ENCODE assay signal across 1 cellular context in the genomic region with DNA sequence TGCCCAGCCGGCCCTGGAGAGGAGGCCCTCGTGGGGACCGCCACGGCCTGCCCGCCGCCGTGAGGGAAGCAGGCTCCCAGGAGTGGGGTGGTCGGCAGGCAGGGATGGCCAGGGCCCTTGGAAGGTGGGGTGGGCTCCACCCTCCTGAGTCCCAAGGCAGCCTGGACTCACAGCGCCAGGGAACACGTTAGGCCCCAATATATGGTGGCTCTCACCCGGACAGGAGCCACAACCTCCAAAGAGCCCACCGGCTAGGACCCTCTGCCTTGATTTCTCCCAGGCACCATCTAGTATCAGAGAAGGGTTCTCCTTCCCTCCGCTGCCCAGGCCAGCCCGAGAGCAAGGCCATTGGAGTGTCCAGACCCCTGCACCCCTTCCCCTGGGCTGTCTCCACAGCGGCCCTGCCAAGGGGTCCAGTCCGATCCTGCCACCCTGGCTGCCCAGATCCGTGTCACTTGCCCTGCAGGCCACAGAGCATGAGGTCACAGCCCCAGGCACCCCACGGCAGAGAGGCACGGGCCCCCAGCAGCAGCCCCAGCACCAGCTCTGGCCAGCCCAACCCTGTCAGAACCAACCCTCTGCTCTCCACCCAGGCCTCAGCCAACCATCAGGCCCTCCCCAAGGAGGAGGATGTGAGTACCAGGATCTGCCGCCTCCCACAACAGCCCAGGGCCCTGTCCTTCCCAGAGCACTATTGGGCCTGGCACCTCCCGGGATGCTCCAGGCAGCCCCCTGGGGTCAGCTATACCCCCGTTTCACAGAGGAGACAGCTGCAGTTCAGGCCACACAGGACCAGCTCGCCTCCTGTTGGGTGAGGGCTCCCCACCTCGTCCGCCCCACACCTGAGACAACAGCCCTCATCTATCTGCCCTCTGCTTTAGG.
TF ChIP-seq lines count a peak whose summit lies in the region.

No MANE protein-coding gene starts in this region.

TF ChIP-seq in IMR-90, 13 proteins besides CTCF, POLR2A, EP300 and RAD21:
- TF ChIP-seq MXI1 (IDR thresholded peaks at IDR 0.05; ENCODE audit: borderline replicate concordance, low read depth, low read length) (no peak), MAFK (IDR thresholded peaks at IDR 0.05; ENCODE audit: low read depth, low read length) (no peak), CEBPB (IDR thresholded peaks at IDR 0.05; ENCODE audit: low read depth, low read length) (no peak), NFE2L2 (IDR thresholded peaks at IDR 0.05; ENCODE audit: low read depth, low read length) (no peak), FOS (IDR thresholded peaks at IDR 0.05; ENCODE audit: low read depth, low read length) (no peak), SMC3 (IDR thresholded peaks at IDR 0.05; ENCODE audit: low read depth, low read length) (no peak), RFX5 (IDR thresholded peaks at IDR 0.05; ENCODE audit: low read depth, low read length) (no peak), RCOR1 (IDR thresholded peaks at IDR 0.05; ENCODE audit: insufficient replicate concordance, low read length) (no peak), MAZ (IDR thresholded peaks at IDR 0.05; ENCODE audit: borderline replicate concordance, low read depth, low read length) (no peak), BHLHE40 (IDR thresholded peaks at IDR 0.05; ENCODE audit: low read depth, low read length) (no peak), CHD1 (IDR thresholded peaks at IDR 0.05; ENCODE audit: low read depth, low read length) (no peak), USF2 (IDR thresholded peaks at IDR 0.05; ENCODE audit: low read depth, low read length) (no peak)
- TF ChIP-seq, protein P1, sequence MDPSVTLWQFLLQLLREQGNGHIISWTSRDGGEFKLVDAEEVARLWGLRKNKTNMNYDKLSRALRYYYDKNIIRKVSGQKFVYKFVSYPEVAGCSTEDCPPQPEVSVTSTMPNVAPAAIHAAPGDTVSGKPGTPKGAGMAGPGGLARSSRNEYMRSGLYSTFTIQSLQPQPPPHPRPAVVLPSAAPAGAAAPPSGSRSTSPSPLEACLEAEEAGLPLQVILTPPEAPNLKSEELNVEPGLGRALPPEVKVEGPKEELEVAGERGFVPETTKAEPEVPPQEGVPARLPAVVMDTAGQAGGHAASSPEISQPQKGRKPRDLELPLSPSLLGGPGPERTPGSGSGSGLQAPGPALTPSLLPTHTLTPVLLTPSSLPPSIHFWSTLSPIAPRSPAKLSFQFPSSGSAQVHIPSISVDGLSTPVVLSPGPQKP (IDR thresholded peaks at IDR 0.05; ENCODE audit: borderline replicate concordance, low read depth, low read length), result no peak
